ENCODE assay signal across 1 cellular context in the genomic region with DNA sequence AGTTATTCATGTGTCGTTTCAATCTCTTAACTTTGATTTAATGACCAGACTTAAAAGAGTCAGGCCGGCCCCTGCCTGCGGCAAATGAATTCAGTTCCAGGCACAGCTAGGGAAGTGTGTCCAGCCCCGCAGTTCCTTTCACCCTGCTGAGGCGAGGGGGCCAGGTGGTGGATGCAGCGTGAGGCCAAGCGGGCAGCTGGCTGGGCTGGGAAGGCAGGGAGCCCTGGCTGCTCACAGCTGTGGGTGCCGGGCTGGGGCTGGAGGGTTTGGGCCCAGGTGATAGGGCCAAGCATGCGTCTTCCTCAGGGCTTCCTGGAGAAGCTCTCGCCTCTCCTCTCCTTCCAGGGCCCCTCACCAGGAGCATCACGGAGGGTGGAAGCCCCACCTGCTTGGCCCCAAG.
TF ChIP-seq lines count a peak whose summit lies in the region.

No MANE protein-coding gene starts in this region.

TF ChIP-seq in GM23338, 12 proteins besides CTCF, POLR2A, EP300 and RAD21 (continued from another document):
- TF ChIP-seq STAT1 (IDR thresholded peaks at IDR 0.05; ENCODE audit: unreplicated experiment), result no peak
- TF ChIP-seq, protein P1, sequence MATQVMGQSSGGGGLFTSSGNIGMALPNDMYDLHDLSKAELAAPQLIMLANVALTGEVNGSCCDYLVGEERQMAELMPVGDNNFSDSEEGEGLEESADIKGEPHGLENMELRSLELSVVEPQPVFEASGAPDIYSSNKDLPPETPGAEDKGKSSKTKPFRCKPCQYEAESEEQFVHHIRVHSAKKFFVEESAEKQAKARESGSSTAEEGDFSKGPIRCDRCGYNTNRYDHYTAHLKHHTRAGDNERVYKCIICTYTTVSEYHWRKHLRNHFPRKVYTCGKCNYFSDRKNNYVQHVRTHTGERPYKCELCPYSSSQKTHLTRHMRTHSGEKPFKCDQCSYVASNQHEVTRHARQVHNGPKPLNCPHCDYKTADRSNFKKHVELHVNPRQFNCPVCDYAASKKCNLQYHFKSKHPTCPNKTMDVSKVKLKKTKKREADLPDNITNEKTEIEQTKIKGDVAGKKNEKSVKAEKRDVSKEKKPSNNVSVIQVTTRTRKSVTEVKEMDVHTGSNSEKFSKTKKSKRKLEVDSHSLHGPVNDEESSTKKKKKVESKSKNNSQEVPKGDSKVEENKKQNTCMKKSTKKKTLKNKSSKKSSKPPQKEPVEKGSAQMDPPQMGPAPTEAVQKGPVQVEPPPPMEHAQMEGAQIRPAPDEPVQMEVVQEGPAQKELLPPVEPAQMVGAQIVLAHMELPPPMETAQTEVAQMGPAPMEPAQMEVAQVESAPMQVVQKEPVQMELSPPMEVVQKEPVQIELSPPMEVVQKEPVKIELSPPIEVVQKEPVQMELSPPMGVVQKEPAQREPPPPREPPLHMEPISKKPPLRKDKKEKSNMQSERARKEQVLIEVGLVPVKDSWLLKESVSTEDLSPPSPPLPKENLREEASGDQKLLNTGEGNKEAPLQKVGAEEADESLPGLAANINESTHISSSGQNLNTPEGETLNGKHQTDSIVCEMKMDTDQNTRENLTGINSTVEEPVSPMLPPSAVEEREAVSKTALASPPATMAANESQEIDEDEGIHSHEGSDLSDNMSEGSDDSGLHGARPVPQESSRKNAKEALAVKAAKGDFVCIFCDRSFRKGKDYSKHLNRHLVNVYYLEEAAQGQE (IDR thresholded peaks at IDR 0.05; ENCODE audit: unreplicated experiment), result no peak
- no peak for TF ChIP-seq EZH2phosphoT487 (IDR thresholded peaks at IDR 0.05; ENCODE audit: unreplicated experiment)
